Comparison of ENCODE assay signal across 18 cellular contexts in genomic region chr7:1781369-1781768, GRCh38.
DNase-seq lines count a peak whose midpoint lies in the region; ATAC-seq, FAIRE-seq and TF ChIP-seq lines count a peak whose summit lies in the region.
"Had no signal": no experiment of that assay in that cellular context is flagged by ENCODE, and none has a peak within 500 bp of the region (broad histone marks: within the 10 kb centered on the region; RNA-seq: fewer than 3 reads in every experiment).

No MANE protein-coding gene starts in this region.

- TF ChIP-seq RAD21 in K562 (CRISPR knock-in tag; conservative IDR thresholded peaks at IDR 0.05 in 1 of 2, IDR thresholded peaks at IDR 0.05 in 1 of 2), result no peak

- H3K9me3 ChIP-seq in K562 (replicated peaks; ENCODE audit: control insufficient read depth, insufficient read depth, low read depth, low read length) (peaks cover 2% of the 10 kb centered on the region; the same call in 1 of the 2 replicates), esophagus muscularis mucosa (peaks cover 0 to 21% (median 17%) of the 10 kb centered on the region in 4 donors), osteoblast (ENCODE audit: low read depth, low read length) (peaks cover 6% of the 10 kb centered on the region)
- H3K9me3 ChIP-seq: BE2C had no signal

- no peaks in the 10 kb centered on the region for H3K9me1 ChIP-seq in K562 (ENCODE audit: control insufficient read depth, insufficient read depth, low read length)

- peak; percentile 33; the same call in 1 of the 3 replicates for ATAC-seq in K562
- ATAC-seq in HG03045 (IDR thresholded peaks at IDR 0.05; ENCODE audit: unreplicated experiment), result no peak

- TF ChIP-seq EP300 in K562 (IDR thresholded peaks at IDR 0.05; ENCODE audit: low read length) (no peak), esophagus muscularis mucosa (IDR thresholded peaks at IDR 0.05) (no peak)

- H4K20me1 ChIP-seq in K562 (replicated peaks; ENCODE audit: control insufficient read depth, insufficient read depth, low read length), result no peaks in the 10 kb centered on the region
- no peaks in the 10 kb centered on the region for H4K20me1 ChIP-seq in osteoblast (ENCODE audit: insufficient read depth, low read length)

- H3K4me3 ChIP-seq in K562 (no peak overlapping the region), esophagus muscularis mucosa (no peak overlapping the region), osteoblast (ENCODE audit: insufficient read depth, low read length) (no peak overlapping the region)
- H3K4me3 ChIP-seq: A549, GM23248 had no signal

- POLR2A ChIA-PET in K562 (lab: Yijun Ruan, JAX), result interaction anchor here (0.7 kb wide), 1 partner anchor 189 kb away, joined by 3 read pairs; no protein-coding TSS in a partner anchor

- H3K36me3 ChIP-seq in K562 (ENCODE audit: control insufficient read depth, insufficient read depth, low read length) (no peaks in the 10 kb centered on the region), esophagus muscularis mucosa (no peaks in the 10 kb centered on the region), osteoblast (ENCODE audit: insufficient read depth, low read length) (no peaks in the 10 kb centered on the region)
- H3K36me3 ChIP-seq: BE2C had no signal

- BruUV-seq in K562 (replicated peaks; lab: Mats Ljungman, UMichigan), result no TSS peak

- H3K27ac ChIP-seq in K562 (ENCODE audit: extremely low read depth, low read depth, low read length) (no peak overlapping the region), esophagus muscularis mucosa (replicated peaks in 1 of 4) (no peak overlapping the region), osteoblast (ENCODE audit: low read depth, low read length) (no peak overlapping the region)
- H3K27ac ChIP-seq: A549, C4-2B, GM23248 had no signal

- H3K27me3 ChIP-seq in K562 (ENCODE audit: control insufficient read depth in 2 of 2, insufficient read depth in 2 of 2, low read length in 2 of 2) (peaks cover 0 to 4% of the 10 kb centered on the region in 2 experiments; a peak in 1 of 5 replicates), esophagus muscularis mucosa (peaks cover 0 to 25% (median 0%) of the 10 kb centered on the region in 4 donors), osteoblast (ENCODE audit: insufficient read depth, low read length) (peaks cover 5% of the 10 kb centered on the region)
- H3K27me3 ChIP-seq: BE2C had no signal

- no peaks in the 10 kb centered on the region for H3K79me2 ChIP-seq in K562 (ENCODE audit: control insufficient read depth, insufficient read depth, low read length)
- H3K79me2 ChIP-seq in osteoblast (ENCODE audit: insufficient read depth, low read length), result no peaks in the 10 kb centered on the region

- H3K4me2 ChIP-seq in K562 (ENCODE audit: insufficient read depth, low read length) (no peak overlapping the region), osteoblast (ENCODE audit: insufficient read depth, low read length) (no peak overlapping the region)
- H3K4me2 ChIP-seq: A549 had no signal

- TF ChIP-seq POLR2A in K562 (conservative IDR thresholded peaks at IDR 0.05) (no peak), esophagus muscularis mucosa (IDR thresholded peaks at IDR 0.05; ENCODE audit: low read depth) (no peak)

- DNase-seq in K562 (ENCODE audit: extremely low read depth in 1 of 4, low spot score in 3 of 4), result no peak
- peak; percentile 81 for DNase-seq in esophagus muscularis mucosa (ENCODE audit: extremely low spot score)
- DNase-seq in osteoblast (ENCODE audit: insufficient read length, low spot score, missing footprints), result peak; percentile 18
- DNase-seq in ureter (ENCODE audit: low spot score), result peak; percentile 20
- no peak for DNase-seq in NCI-H526 treated with DMSO at 0.1 percent for 48 hours (lab: John Stamatoyannopoulos, UW)
- DNase-seq: BE2C; CD4-positive, alpha-beta memory T cell; COR-L47; DMS153; DMS79 treated with DMSO at 0.1 percent for 48 hours; EL; GM23248; H7 had no signal

- H3K9ac ChIP-seq in K562 (ENCODE audit: insufficient read depth in 1 of 2, low read depth in 2 of 2, low read length in 2 of 2), result 0 out of 4 replicates have a peak overlapping the region, but pooled peaks of 1 of the 2 experiments have one; percentile 43
- H3K9ac ChIP-seq: GM23248 had no signal

- CTCF ChIA-PET in K562 (lab: Yijun Ruan, JAX; ENCODE audit: low intra/inter-chr PET ratio), result no interaction called here

- intact Hi-C loops in K562 (cut with micrococcal nuclease), result no loop called here
- intact Hi-C loops in esophagus muscularis mucosa (cut with DNase I), result no loop called here

- 49% methylated on average over 12 of the region's 12 CpGs for WGBS in K562 (ENCODE audit: insufficient coverage, low coverage, missing lambda C conversion rate)
- 92% methylated on average over 12 of the region's 12 CpGs for WGBS in esophagus muscularis mucosa

- H2AFZ ChIP-seq in K562 (ENCODE audit: low read depth, low read length) (no peak overlapping the region; the same call in 1 of the 2 replicates), osteoblast (ENCODE audit: low read length) (no peak overlapping the region)
- H2AFZ ChIP-seq: GM23248 had no signal

- in situ Hi-C loops in K562 (cut with MboI), result no loop called here

- no peak for TF ChIP-seq CTCF in K562 (IDR thresholded peaks at IDR 0.05 in 2 of 3, conservative IDR thresholded peaks at IDR 0.05 in 1 of 3; ENCODE audit: insufficient read depth in 2 of 3, low read depth in 1 of 3, low read length in 3 of 3)
- no peak for TF ChIP-seq CTCF in esophagus muscularis mucosa (IDR thresholded peaks at IDR 0.05)
- TF ChIP-seq CTCF in osteoblast (IDR thresholded peaks at IDR 0.05; ENCODE audit: extremely low read depth, low read depth, low read length), result no peak

- FAIRE-seq in K562 (lab: Jason Lieb, UNC), result no peak
- FAIRE-seq: A549, D721Med, GM12891 had no signal

- no peaks in the 10 kb centered on the region; a peak in 1 of 5 replicates for H3K4me1 ChIP-seq in K562 (replicated peaks in 1 of 2; ENCODE audit: control insufficient read depth in 2 of 2, insufficient read depth in 2 of 2, low read length in 2 of 2)
- H3K4me1 ChIP-seq in esophagus muscularis mucosa, result no peaks in the 10 kb centered on the region
- no peaks in the 10 kb centered on the region for H3K4me1 ChIP-seq in osteoblast (ENCODE audit: insufficient read depth, low read length)
- H3K4me1 ChIP-seq: A549, BE2C had no signal

TF ChIP-seq in K562, 482 proteins besides CTCF, POLR2A, EP300 and RAD21 (continues in another document):
- TF ChIP-seq CREM (IDR thresholded peaks at IDR 0.05; ENCODE audit: low read depth), result no peak
- TF ChIP-seq ZNF121 (CRISPR knock-in tag; conservative IDR thresholded peaks at IDR 0.05), result no peak
- no peak for TF ChIP-seq ZFP36 (IDR thresholded peaks at IDR 0.05; ENCODE audit: low read depth, low read length, partially characterized antibody)
- no peak for TF ChIP-seq UBTF (IDR thresholded peaks at IDR 0.05; ENCODE audit: borderline replicate concordance in 1 of 2, low read depth in 2 of 2, low read length in 2 of 2)
- TF ChIP-seq NELFE (IDR thresholded peaks at IDR 0.05; ENCODE audit: insufficient read depth, insufficient read length), result no peak
- no peak for TF ChIP-seq E2F8 (IDR thresholded peaks at IDR 0.05; ENCODE audit: low read depth, partially characterized antibody)
- TF ChIP-seq IRF1 (CRISPR knock-in tag; IDR thresholded peaks at IDR 0.05; ENCODE audit: borderline replicate concordance), result no peak

Comparison
In these comparisons a context has a peak if more than half of its experiments do, and no peak if none do; other contexts are left out.
1. DNase-seq: peak in esophagus muscularis mucosa (single experiment), osteoblast (single experiment) and ureter (single experiment); none in K562 (0 of 4) and NCI-H526 treated with DMSO at 0.1 percent for 48 hours (single experiment).